10 cellular contexts compared by ENCODE assay signal in the genomic region with DNA sequence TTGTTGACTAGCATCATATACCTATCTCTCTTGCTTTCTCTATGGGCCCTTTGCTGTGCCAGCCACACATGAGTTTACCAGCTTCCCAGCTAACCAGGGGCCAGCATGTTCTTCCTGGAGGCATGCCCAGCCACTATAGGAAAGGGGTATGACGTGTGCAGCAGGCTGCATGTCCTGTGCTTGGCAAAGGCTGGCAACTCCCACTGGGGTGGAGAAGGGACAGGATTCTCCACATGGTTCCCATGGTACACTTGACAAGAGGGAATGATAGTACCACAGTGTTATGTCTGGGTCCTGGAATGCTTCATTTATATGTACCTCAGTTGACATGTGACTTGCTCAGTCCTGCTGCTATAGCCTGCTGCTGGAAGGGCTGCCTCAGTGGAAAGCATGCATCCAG.
DNase-seq lines count a peak whose midpoint lies in the region; ATAC-seq and TF ChIP-seq lines count a peak whose summit lies in the region.
"Had no signal": no experiment of that assay in that cellular context is flagged by ENCODE, and none has a peak within 500 bp of the region (broad histone marks: within the 10 kb centered on the region; RNA-seq: fewer than 3 reads in every experiment).

No MANE protein-coding gene starts in this region.

- H3K4me1 Mint-ChIP-seq in osteocyte (ENCODE audit: unreplicated experiment), result peaks cover 9% of the 10 kb centered on the region

- POLR2A ChIA-PET in HEK293T (lab: Yijun Ruan, JAX), result no interaction called here

- CTCF ChIA-PET in HEK293T (lab: Yijun Ruan, JAX), result no interaction called here

- H3K27me3 ChIP-seq in heart right ventricle, result peaks cover 0 to 10% (median 0%) of the 10 kb centered on the region in 7 donors
- no peaks in the 10 kb centered on the region for H3K27me3 ChIP-seq in gastrocnemius medialis

- peak overlapping the region in 8 of 10 donors; percentile 15 to 63 (median 44) for H3K27ac ChIP-seq in heart right ventricle
- peak overlapping the region; percentile 70 to 90 (median 82) for H3K27ac ChIP-seq in gastrocnemius medialis

- H3K36me3 ChIP-seq in heart right ventricle (no peaks in the 10 kb centered on the region), gastrocnemius medialis (no peaks in the 10 kb centered on the region)

- ATAC-seq in heart right ventricle, result peak; percentile 55 to 97 (median 88)
- peak; percentile 50 to 63 for ATAC-seq in gastrocnemius medialis
- ATAC-seq in GM18511 (IDR thresholded peaks at IDR 0.05; ENCODE audit: unreplicated experiment), result no peak
- ATAC-seq: stimulated activated naive CD8-positive, alpha-beta T cell treated with anti-CD3 and anti-CD28 coated beads, Interleukin-15, Interleukin-2, amounts not matched to agents 100 U/mL and 50 U/mL, for 24 hours had no signal

- no peak for TF ChIP-seq POLR2A in gastrocnemius medialis (IDR thresholded peaks at IDR 0.05)

- no peak overlapping the region for H3K4me3 Mint-ChIP-seq in osteocyte (ENCODE audit: unreplicated experiment)

- intact Hi-C loops in heart right ventricle (cut with DNase I) (no loop called here), gastrocnemius medialis (cut with DNase I; ENCODE audit: low total_unique reads) (no loop called here)

- H3K27ac Mint-ChIP-seq in osteocyte (ENCODE audit: unreplicated experiment), result no peak overlapping the region

- no peaks in the 10 kb centered on the region for H3K27me3 Mint-ChIP-seq in osteocyte (ENCODE audit: unreplicated experiment)

- H3K36me3 Mint-ChIP-seq in osteocyte (ENCODE audit: unreplicated experiment), result no peaks in the 10 kb centered on the region

- in situ Hi-C loops in gastrocnemius medialis (cut with MboI; ENCODE audit: low sequenced_read_pairs in 4 of 4), result no loop called here

- DNase-seq in HEK293T (ENCODE audit: extremely low spot score), result no peak
- peak; percentile 67 for DNase-seq in astrocyte of the hippocampus (ENCODE audit: low read depth, low spot score)
- DNase-seq in heart right ventricle, result peak; percentile 13 to 32
- peak; percentile 25 to 51 for DNase-seq in gastrocnemius medialis
- DNase-seq in LoVo (ENCODE audit: low spot score), result no peak
- DNase-seq in osteocyte (ENCODE audit: extremely low spot score, unreplicated experiment), result no peak
- DNase-seq in islet precursor cell, result no peak
- DNase-seq: NCI-H187; stimulated activated naive CD8-positive, alpha-beta T cell treated with anti-CD3 and anti-CD28 coated beads, Interleukin-15, Interleukin-2, amounts not matched to agents 100 U/mL and 50 U/mL, for 24 hours had no signal

- H3K4me1 ChIP-seq in heart right ventricle (peaks cover 0 to 25% (median 11%) of the 10 kb centered on the region in 9 donors), gastrocnemius medialis (peaks cover 11 to 26% of the 10 kb centered on the region in 2 donors)

- 45% methylated on average over 1 of the region's 1 CpG for WGBS in heart right ventricle, 2 donors

- H3K9me3 ChIP-seq in heart right ventricle, result no peaks in the 10 kb centered on the region
- no peaks in the 10 kb centered on the region for H3K9me3 ChIP-seq in gastrocnemius medialis

- H3K9me3 Mint-ChIP-seq in osteocyte (ENCODE audit: unreplicated experiment), result peaks cover under 1% of the 10 kb centered on the region

- H3K4me3 ChIP-seq in heart right ventricle, result no peak overlapping the region
- no peak overlapping the region for H3K4me3 ChIP-seq in gastrocnemius medialis

- TF ChIP-seq CTCF in heart right ventricle (IDR thresholded peaks at IDR 0.05) (no peak), gastrocnemius medialis (IDR thresholded peaks at IDR 0.05 in 4 of 5, conservative IDR thresholded peaks at IDR 0.05 in 1 of 5) (no peak), osteocyte (IDR thresholded peaks at IDR 0.05) (no peak)

TF ChIP-seq in HEK293T, 16 proteins besides CTCF, POLR2A, EP300 and RAD21:
- TF ChIP-seq FOXK2 (IDR thresholded peaks at IDR 0.05), result no peak
- TF ChIP-seq ARNT (IDR thresholded peaks at IDR 0.05), result 0 out of 2 replicates have a peak, but pooled peaks have one; percentile 2

Comparison
In these comparisons a context has a peak if more than half of its experiments do, and no peak if none do; other contexts are left out.
1. DNase-seq: peak in astrocyte of the hippocampus (single experiment), heart right ventricle (2 of 2) and gastrocnemius medialis (2 of 2); none in HEK293T (single experiment), LoVo (single experiment), osteocyte (single experiment) and islet precursor cell (single experiment).